18 cellular contexts compared by ENCODE assay signal in genomic region chr2:86500325-86500724, GRCh38.
"Had no signal": no experiment of that assay in that cellular context is flagged by ENCODE, and none has a peak within 500 bp of the region (broad histone marks: within the 10 kb centered on the region; RNA-seq: fewer than 3 reads in every experiment).

No MANE protein-coding gene starts in this region.

- H3K4me3 ChIP-seq: esophagus squamous epithelium, prostate gland, skin epidermis, upper lobe of right lung had no signal

- H3K27me3 Mint-ChIP-seq: naive thymus-derived CD8-positive, alpha-beta T cell; stimulated activated memory B cell treated with anti-CD40 and anti-IgM and Interleukin-4, amounts not matched to agents 10 μg/mL and 1 μg/mL and 100 μg/mL, for 72 hours had no signal

- DNase-seq: activated CD4-positive, alpha-beta T cell treated with anti-CD3 and anti-CD28 coated beads for 4 hours; activated CD8-positive, alpha-beta memory T cell treated with anti-CD3 and anti-CD28 coated beads for 24 hours; activated CD8-positive, alpha-beta memory T cell treated with anti-CD3 and anti-CD28 coated beads, Interleukin-2, amount 50 U/mL, for 48 hours; activated effector memory CD4-positive, alpha-beta T cell treated with anti-CD3 and anti-CD28 coated beads, Interleukin-2, amount 50 U/mL, for 16 hours; activated T-cell treated with anti-CD3 and anti-CD28 coated beads, Interleukin-2, amount 50 U/mL, for 48 hours; cerebellar nuclear complex; cortex of kidney; esophagus squamous epithelium; naive thymus-derived CD8-positive, alpha-beta T cell; right cardiac atrium; stimulated activated CD4-positive, alpha-beta T cell treated with anti-CD3 and anti-CD28 coated beads, Interleukin-4, amount 100 ng/mL, for 24 hours; upper lobe of right lung; WERI-Rb-1 had no signal

- H3K4me1 Mint-ChIP-seq: stimulated activated memory B cell treated with anti-CD40 and anti-IgM and Interleukin-4, amounts not matched to agents 10 μg/mL and 1 μg/mL and 100 μg/mL, for 72 hours had no signal

- H3K27ac Mint-ChIP-seq: stimulated activated memory B cell treated with anti-CD40 and anti-IgM and Interleukin-4, amounts not matched to agents 10 μg/mL and 1 μg/mL and 100 μg/mL, for 72 hours; T-helper 1 cell treated with Interleukin-12 subunit alpha and Interleukin-12 subunit beta and Interleukin-4 antibody, amounts not matched to agents 30 μg/mL and 1 μg/mL, for 36 hours had no signal

- H3K4me1 ChIP-seq: prostate gland, upper lobe of right lung had no signal

- ATAC-seq: activated naive CD4-positive, alpha-beta T cell treated with anti-CD3 and anti-CD28 coated beads, Interleukin-2, amount 50 U/mL, for 72 hours; naive thymus-derived CD8-positive, alpha-beta T cell; stimulated activated memory B cell treated with anti-CD40 and anti-IgM and Interleukin-4, amounts not matched to agents 10 μg/mL and 1 μg/mL and 100 μg/mL, for 72 hours; upper lobe of right lung had no signal

- H3K36me3 ChIP-seq: prostate gland had no signal

- H3K9me3 ChIP-seq: prostate gland, upper lobe of right lung had no signal

- H3K27ac ChIP-seq: prostate gland, skin epidermis, upper lobe of right lung, WERI-Rb-1 had no signal

- H3K4me3 Mint-ChIP-seq: naive thymus-derived CD8-positive, alpha-beta T cell; stimulated activated memory B cell treated with anti-CD40 and anti-IgM and Interleukin-4, amounts not matched to agents 10 μg/mL and 1 μg/mL and 100 μg/mL, for 72 hours; T-helper 1 cell treated with Interleukin-12 subunit alpha and Interleukin-12 subunit beta and Interleukin-4 antibody, amounts not matched to agents 30 μg/mL and 1 μg/mL, for 36 hours had no signal
